In the genomic region with DNA sequence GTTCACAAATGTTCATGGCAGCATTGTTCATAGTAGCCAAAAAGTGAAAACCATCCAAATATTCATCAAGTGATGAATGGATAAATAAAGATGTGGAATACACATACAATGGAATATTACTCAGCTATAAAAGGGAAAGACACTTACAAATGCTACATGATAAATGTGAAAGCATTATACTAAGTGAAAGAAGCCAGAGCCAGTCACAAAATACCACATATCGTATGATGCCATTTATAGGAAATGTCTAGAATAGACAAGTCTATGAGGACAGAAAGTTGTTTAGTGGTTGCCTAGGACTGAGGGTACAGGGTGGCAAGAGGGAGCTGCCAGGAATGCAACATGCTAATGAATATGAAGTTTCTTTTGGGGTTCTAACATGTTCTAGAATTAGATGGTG, we compare ENCODE assay signal across 26 cellular contexts.
"Had no signal": no experiment of that assay in that cellular context is flagged by ENCODE, and none has a peak within 500 bp of the region (broad histone marks: within the 10 kb centered on the region; RNA-seq: fewer than 3 reads in every experiment).

No MANE protein-coding gene starts in this region.

- H3K27me3 ChIP-seq: heart left ventricle, hepatocyte, ovary, right lobe of liver, stomach, testis, tibial nerve, upper lobe of right lung, uterus had no signal

- H3K4me1 ChIP-seq: heart left ventricle, right lobe of liver, stomach, testis, tibial nerve, upper lobe of right lung, uterus had no signal

- H3K36me3 ChIP-seq: heart left ventricle, ovary, right lobe of liver, stomach, tibial nerve, upper lobe of right lung, uterus had no signal

- ATAC-seq: effector memory CD8-positive, alpha-beta T cell; heart left ventricle; left lobe of liver; mucosa of descending colon; naive thymus-derived CD8-positive, alpha-beta T cell; right lobe of liver; upper lobe of right lung had no signal

- H3K9me3 ChIP-seq: mucosa of descending colon, ovary, right lobe of liver, testis, upper lobe of right lung, uterus had no signal

- FAIRE-seq: endometrium had no signal

- DNase-seq: cortex of kidney; effector memory CD8-positive, alpha-beta T cell; erythroblast; heart left ventricle; kidney; mucosa of descending colon; naive thymus-derived CD8-positive, alpha-beta T cell; nephron progenitor cell; nucleus accumbens; ovary; right lobe of liver; stimulated activated CD4-positive, alpha-beta T cell treated with anti-CD3 and anti-CD28 coated beads, Interleukin-12 subunit alpha, Interleukin-12 subunit beta, amount 100 ng/mL, for 4 hours; stimulated activated CD4-positive, alpha-beta T cell treated with anti-CD3 and anti-CD28 coated beads, Interleukin-1b, Interleukin-23, amount 100 ng/mL, for 48 hours; stimulated activated CD4-positive, alpha-beta T cell treated with anti-CD3 and anti-CD28 coated beads, Interleukin-4, amount 100 ng/mL, for 1 hour; stimulated activated CD8-positive, alpha-beta memory T cell treated with anti-CD3 and anti-CD28 coated beads, Interleukin-4, amount 100 ng/mL, for 48 hours; stimulated activated naive CD4-positive, alpha-beta T cell treated with Interleukin-2 at 50 U/mL for 16 hours; stomach; testis; upper lobe of right lung; uterus had no signal

- H3K27ac ChIP-seq: hepatocyte, ovary, right lobe of liver, stomach, testis, tibial nerve, upper lobe of right lung, uterus had no signal

- H3K4me3 ChIP-seq: heart left ventricle, hepatocyte, lung, mucosa of descending colon, ovary, right lobe of liver, smooth muscle cell, stomach, testis, tibial nerve, upper lobe of right lung, uterus had no signal
